In the genomic region with DNA sequence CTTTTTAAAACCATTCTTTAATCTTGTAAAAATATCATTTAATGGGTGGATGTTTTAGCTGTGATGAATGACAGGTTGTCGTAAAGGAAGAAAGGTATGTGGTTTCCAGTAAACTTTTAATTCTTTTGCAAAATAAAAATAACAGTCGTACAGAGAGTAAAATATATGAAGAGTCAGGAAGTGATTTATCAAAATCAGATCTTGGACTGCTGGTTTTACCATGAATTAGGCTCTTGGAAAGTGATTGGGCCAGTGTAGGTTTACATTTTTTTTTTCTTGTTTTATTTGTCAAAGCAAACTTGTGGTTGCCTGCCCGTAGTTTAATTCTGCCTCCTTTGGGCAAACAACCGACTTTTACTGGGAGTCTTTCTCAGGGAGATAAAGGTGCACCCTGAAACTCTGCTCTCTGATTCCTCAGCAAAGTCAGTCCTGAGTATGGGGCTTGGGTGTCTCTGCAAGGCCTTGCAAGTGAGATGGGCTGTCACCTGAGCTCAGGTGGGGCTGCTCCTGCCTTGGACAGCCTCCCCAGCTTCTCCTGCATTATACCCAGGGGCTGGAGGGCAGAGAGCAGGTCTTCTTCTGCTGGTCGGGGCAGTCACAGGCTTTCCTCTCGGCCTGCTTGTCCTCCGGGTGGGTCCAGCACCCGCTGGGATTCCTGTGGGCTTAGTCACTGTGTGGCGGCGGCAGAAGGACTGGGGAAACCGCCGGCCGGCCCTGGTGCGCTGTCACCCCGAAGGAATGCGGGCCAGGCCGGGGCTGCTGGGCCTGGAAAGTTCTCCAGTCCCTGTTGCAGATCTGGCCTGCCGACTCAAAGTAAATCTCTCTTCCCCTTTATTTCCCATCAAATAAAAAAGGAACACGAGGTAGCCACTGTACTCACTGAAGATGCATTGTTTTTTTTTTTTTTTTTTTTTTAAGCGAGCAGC, we compare ENCODE assay signal across 1 cellular context.
TF ChIP-seq lines count a peak whose summit lies in the region.

No MANE protein-coding gene starts in this region.

TF ChIP-seq in HepG2, 621 proteins besides CTCF, POLR2A, EP300 and RAD21 (continued from another document and continues in another):
- TF ChIP-seq KAT8 (CRISPR knock-in tag; IDR thresholded peaks at IDR 0.05), result no peak
- TF ChIP-seq KLF15 (CRISPR knock-in tag; IDR thresholded peaks at IDR 0.05; ENCODE audit: borderline replicate concordance), result no peak
- TF ChIP-seq ZNF138 (CRISPR knock-in tag; IDR thresholded peaks at IDR 0.05; ENCODE audit: low read depth), result no peak
- TF ChIP-seq ATF6 (CRISPR knock-in tag; conservative IDR thresholded peaks at IDR 0.05), result no peak
- TF ChIP-seq, protein P1, sequence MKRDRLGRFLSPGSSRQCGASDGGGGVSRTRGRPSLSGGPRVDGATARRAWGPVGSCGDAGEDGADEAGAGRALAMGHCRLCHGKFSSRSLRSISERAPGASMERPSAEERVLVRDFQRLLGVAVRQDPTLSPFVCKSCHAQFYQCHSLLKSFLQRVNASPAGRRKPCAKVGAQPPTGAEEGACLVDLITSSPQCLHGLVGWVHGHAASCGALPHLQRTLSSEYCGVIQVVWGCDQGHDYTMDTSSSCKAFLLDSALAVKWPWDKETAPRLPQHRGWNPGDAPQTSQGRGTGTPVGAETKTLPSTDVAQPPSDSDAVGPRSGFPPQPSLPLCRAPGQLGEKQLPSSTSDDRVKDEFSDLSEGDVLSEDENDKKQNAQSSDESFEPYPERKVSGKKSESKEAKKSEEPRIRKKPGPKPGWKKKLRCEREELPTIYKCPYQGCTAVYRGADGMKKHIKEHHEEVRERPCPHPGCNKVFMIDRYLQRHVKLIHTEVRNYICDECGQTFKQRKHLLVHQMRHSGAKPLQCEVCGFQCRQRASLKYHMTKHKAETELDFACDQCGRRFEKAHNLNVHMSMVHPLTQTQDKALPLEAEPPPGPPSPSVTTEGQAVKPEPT (CRISPR knock-in tag; IDR thresholded peaks at IDR 0.05; ENCODE audit: low read depth), result no peak
- peak; percentile 67; the same call in 1 of the 2 replicates for TF ChIP-seq ZNF878 (CRISPR knock-in tag; IDR thresholded peaks at IDR 0.05)
- TF ChIP-seq, protein P2, sequence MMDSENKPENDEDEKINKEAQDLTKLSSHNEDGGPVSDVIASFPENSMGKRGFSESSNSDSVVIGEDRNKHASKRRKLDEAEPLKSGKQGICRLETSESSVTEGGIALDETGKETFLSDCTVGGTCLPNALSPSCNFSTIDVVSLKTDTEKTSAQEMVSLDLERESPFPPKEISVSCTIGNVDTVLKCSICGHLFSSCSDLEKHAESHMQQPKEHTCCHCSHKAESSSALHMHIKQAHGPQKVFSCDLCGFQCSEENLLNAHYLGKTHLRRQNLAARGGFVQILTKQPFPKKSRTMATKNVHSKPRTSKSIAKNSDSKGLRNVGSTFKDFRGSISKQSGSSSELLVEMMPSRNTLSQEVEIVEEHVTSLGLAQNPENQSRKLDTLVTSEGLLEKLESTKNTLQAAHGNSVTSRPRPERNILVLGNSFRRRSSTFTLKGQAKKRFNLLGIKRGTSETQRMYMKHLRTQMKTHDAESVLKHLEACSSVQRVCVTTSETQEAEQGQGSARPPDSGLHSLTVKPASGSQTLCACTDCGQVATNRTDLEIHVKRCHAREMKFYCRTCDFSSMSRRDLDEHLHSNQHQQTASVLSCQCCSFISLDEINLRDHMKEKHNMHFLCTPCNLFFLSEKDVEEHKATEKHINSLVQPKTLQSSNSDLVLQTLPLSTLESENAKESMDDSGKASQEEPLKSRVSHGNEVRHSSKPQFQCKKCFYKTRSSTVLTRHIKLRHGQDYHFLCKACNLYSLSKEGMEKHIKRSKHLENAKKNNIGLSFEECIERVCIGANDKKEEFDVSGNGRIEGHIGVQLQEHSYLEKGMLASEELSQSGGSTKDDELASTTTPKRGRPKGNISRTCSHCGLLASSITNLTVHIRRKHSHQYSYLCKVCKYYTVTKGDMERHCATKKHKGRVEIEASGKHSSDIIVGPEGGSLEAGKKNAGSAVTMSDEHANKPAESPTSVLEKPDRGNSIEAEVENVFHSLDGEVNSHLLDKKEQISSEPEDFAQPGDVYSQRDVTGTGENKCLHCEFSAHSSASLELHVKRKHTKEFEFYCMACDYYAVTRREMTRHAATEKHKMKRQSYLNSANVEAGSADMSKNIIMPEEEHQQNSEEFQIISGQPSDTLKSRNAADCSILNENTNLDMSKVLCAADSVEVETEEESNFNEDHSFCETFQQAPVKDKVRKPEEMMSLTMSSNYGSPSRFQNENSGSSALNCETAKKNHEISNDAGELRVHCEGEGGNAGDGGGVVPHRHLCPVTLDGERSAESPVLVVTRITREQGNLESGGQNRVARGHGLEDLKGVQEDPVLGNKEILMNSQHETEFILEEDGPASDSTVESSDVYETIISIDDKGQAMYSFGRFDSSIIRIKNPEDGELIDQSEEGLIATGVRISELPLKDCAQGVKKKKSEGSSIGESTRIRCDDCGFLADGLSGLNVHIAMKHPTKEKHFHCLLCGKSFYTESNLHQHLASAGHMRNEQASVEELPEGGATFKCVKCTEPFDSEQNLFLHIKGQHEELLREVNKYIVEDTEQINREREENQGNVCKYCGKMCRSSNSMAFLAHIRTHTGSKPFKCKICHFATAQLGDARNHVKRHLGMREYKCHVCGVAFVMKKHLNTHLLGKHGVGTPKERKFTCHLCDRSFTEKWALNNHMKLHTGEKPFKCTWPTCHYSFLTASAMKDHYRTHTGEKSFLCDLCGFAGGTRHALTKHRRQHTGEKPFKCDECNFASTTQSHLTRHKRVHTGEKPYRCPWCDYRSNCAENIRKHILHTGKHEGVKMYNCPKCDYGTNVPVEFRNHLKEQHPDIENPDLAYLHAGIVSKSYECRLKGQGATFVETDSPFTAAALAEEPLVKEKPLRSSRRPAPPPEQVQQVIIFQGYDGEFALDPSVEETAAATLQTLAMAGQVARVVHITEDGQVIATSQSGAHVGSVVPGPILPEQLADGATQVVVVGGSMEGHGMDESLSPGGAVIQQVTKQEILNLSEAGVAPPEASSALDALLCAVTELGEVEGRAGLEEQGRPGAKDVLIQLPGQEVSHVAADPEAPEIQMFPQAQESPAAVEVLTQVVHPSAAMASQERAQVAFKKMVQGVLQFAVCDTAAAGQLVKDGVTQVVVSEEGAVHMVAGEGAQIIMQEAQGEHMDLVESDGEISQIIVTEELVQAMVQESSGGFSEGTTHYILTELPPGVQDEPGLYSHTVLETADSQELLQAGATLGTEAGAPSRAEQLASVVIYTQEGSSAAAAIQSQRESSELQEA (CRISPR knock-in tag; IDR thresholded peaks at IDR 0.05; ENCODE audit: not compliant biosample characterization), result no peak
- TF ChIP-seq HDAC1 (CRISPR knock-in tag; IDR thresholded peaks at IDR 0.05), result peak; percentile 62; the same call in 1 of the 2 replicates
- peak; percentile 91 for TF ChIP-seq KMT2A (CRISPR knock-in tag; IDR thresholded peaks at IDR 0.05)
- TF ChIP-seq ZFP41 (CRISPR knock-in tag; IDR thresholded peaks at IDR 0.05; ENCODE audit: borderline replicate concordance), result no peak
- no peak for TF ChIP-seq GATA4 (IDR thresholded peaks at IDR 0.05; ENCODE audit: borderline replicate concordance, low read depth)
- TF ChIP-seq ZSCAN9 (CRISPR knock-in tag; IDR thresholded peaks at IDR 0.05; ENCODE audit: borderline replicate concordance), result peak; percentile 82; the same call in 1 of the 2 replicates
- TF ChIP-seq, protein P3, sequence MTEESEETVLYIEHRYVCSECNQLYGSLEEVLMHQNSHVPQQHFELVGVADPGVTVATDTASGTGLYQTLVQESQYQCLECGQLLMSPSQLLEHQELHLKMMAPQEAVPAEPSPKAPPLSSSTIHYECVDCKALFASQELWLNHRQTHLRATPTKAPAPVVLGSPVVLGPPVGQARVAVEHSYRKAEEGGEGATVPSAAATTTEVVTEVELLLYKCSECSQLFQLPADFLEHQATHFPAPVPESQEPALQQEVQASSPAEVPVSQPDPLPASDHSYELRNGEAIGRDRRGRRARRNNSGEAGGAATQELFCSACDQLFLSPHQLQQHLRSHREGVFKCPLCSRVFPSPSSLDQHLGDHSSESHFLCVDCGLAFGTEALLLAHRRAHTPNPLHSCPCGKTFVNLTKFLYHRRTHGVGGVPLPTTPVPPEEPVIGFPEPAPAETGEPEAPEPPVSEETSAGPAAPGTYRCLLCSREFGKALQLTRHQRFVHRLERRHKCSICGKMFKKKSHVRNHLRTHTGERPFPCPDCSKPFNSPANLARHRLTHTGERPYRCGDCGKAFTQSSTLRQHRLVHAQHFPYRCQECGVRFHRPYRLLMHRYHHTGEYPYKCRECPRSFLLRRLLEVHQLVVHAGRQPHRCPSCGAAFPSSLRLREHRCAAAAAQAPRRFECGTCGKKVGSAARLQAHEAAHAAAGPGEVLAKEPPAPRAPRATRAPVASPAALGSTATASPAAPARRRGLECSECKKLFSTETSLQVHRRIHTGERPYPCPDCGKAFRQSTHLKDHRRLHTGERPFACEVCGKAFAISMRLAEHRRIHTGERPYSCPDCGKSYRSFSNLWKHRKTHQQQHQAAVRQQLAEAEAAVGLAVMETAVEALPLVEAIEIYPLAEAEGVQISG (CRISPR knock-in tag; IDR thresholded peaks at IDR 0.05), result peak; percentile 39; the same call in 1 of the 2 replicates
- TF ChIP-seq, protein P4, sequence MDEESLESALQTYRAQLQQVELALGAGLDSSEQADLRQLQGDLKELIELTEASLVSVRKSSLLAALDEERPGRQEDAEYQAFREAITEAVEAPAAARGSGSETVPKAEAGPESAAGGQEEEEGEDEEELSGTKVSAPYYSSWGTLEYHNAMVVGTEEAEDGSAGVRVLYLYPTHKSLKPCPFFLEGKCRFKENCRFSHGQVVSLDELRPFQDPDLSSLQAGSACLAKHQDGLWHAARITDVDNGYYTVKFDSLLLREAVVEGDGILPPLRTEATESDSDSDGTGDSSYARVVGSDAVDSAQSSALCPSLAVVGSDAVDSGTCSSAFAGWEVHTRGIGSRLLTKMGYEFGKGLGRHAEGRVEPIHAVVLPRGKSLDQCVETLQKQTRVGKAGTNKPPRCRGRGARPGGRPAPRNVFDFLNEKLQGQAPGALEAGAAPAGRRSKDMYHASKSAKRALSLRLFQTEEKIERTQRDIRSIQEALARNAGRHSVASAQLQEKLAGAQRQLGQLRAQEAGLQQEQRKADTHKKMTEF (CRISPR knock-in tag; IDR thresholded peaks at IDR 0.05), result peak; percentile 63; the same call in 1 of the 2 replicates
- TF ChIP-seq, protein P5, sequence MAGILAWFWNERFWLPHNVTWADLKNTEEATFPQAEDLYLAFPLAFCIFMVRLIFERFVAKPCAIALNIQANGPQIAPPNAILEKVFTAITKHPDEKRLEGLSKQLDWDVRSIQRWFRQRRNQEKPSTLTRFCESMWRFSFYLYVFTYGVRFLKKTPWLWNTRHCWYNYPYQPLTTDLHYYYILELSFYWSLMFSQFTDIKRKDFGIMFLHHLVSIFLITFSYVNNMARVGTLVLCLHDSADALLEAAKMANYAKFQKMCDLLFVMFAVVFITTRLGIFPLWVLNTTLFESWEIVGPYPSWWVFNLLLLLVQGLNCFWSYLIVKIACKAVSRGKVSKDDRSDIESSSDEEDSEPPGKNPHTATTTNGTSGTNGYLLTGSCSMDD (CRISPR knock-in tag; IDR thresholded peaks at IDR 0.05), result no peak
- TF ChIP-seq ZC3H4 (CRISPR knock-in tag; IDR thresholded peaks at IDR 0.05; ENCODE audit: borderline replicate concordance), result no peak
- 0 out of 2 replicates have a peak, but pooled peaks have one; percentile 66 for TF ChIP-seq GLI4 (CRISPR knock-in tag; IDR thresholded peaks at IDR 0.05; ENCODE audit: borderline replicate concordance)
- TF ChIP-seq, protein P6, sequence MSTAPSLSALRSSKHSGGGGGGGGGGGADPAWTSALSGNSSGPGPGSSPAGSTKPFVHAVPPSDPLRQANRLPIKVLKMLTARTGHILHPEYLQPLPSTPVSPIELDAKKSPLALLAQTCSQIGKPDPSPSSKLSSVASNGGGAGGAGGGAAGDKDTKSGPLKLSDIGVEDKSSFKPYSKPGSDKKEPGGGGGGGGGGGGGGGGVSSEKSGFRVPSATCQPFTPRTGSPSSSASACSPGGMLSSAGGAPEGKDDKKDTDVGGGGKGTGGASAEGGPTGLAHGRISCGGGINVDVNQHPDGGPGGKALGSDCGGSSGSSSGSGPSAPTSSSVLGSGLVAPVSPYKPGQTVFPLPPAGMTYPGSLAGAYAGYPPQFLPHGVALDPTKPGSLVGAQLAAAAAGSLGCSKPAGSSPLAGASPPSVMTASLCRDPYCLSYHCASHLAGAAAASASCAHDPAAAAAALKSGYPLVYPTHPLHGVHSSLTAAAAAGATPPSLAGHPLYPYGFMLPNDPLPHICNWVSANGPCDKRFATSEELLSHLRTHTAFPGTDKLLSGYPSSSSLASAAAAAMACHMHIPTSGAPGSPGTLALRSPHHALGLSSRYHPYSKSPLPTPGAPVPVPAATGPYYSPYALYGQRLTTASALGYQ (CRISPR knock-in tag; IDR thresholded peaks at IDR 0.05), result peak; percentile 44; the same call in 1 of the 2 replicates
- TF ChIP-seq, protein P7, sequence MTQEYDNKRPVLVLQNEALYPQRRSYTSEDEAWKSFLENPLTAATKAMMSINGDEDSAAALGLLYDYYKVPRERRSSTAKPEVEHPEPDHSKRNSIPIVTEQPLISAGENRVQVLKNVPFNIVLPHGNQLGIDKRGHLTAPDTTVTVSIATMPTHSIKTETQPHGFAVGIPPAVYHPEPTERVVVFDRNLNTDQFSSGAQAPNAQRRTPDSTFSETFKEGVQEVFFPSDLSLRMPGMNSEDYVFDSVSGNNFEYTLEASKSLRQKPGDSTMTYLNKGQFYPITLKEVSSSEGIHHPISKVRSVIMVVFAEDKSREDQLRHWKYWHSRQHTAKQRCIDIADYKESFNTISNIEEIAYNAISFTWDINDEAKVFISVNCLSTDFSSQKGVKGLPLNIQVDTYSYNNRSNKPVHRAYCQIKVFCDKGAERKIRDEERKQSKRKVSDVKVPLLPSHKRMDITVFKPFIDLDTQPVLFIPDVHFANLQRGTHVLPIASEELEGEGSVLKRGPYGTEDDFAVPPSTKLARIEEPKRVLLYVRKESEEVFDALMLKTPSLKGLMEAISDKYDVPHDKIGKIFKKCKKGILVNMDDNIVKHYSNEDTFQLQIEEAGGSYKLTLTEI (CRISPR knock-in tag; conservative IDR thresholded peaks at IDR 0.05), result no peak
- no peak for TF ChIP-seq CBX1 (IDR thresholded peaks at IDR 0.05; ENCODE audit: low read depth)
- peak; percentile 46; the same call in 1 of the 2 replicates for TF ChIP-seq HDAC2 (CRISPR knock-in tag; IDR thresholded peaks at IDR 0.05)
